Comparison of ENCODE assay signal across 30 cellular contexts in genomic region chr1:52416811-52417210, GRCh38. TPM values are rescaled to one million over a fixed set of nuclear protein-coding genes. Genes with fewer than 3 reads are reported as not detected.
"Had no signal": no experiment of that assay in that cellular context is flagged by ENCODE, and none has a peak within 500 bp of the region (broad histone marks: within the 10 kb centered on the region; RNA-seq: fewer than 3 reads in every experiment).

No MANE protein-coding gene starts in this region.

- ATAC-seq: activated CD4-positive, CD25-positive, alpha-beta regulatory T cell treated with anti-CD3 and anti-CD28 coated beads, Interleukin-2, amount 50 U/mL, for 24 hours; activated CD8-positive, alpha-beta T cell treated with anti-CD3 and anti-CD28 coated beads for 36 hours; activated naive CD8-positive, alpha-beta T cell treated with anti-CD3 and anti-CD28 coated beads, Interleukin-2, amount 50 U/mL, for 24 hours; activated T-cell treated with anti-CD3 and anti-CD28 coated beads, Interleukin-2, amount 50 U/mL, for 4 hours; activated T-helper 17 cell treated with anti-CD3 and anti-CD28 coated beads, Interleukin-2, amount 50 U/mL, for 72 hours; body of pancreas; K562 had no signal

- H3K9me3 Mint-ChIP-seq: activated CD8-positive, alpha-beta T cell treated with anti-CD3 and anti-CD28 coated beads for 36 hours; activated naive CD4-positive, alpha-beta T cell treated with anti-CD3 and anti-CD28 coated beads, Interleukin-2, amount 10 ng/mL, durations not matched to agents 7 days and 5 days; activated naive CD8-positive, alpha-beta T cell treated with anti-CD3 and anti-CD28 coated beads, Interleukin-2, amount 50 U/mL, for 24 hours; activated T-cell treated with anti-CD3 and anti-CD28 coated beads, Interleukin-2, amount 50 U/mL, for 4 hours; activated T-helper 17 cell treated with anti-CD3 and anti-CD28 coated beads, Interleukin-2, amount 50 U/mL, for 72 hours had no signal

- H3K27me3 ChIP-seq: ascending aorta, body of pancreas, Peyer's patch, SJCRH30 had no signal

- DNase-seq: activated CD4-positive, alpha-beta T cell treated with anti-CD3 and anti-CD28 coated beads for 4 hours; activated CD8-positive, alpha-beta memory T cell treated with anti-CD3 and anti-CD28 coated beads, Interleukin-2, amount 50 U/mL, for 4 hours; activated CD8-positive, alpha-beta T cell treated with anti-CD3 and anti-CD28 coated beads for 36 hours; activated gamma-delta T cell; activated naive CD4-positive, alpha-beta T cell treated with anti-CD3 and anti-CD28 coated beads, Interleukin-2, amount 10 ng/mL, durations not matched to agents 7 days and 5 days; activated naive CD8-positive, alpha-beta T cell treated with anti-CD3 and anti-CD28 coated beads, Interleukin-2, amount 50 U/mL, for 24 hours; activated T-cell treated with anti-CD3 and anti-CD28 coated beads, Interleukin-2, amount 50 U/mL, for 4 hours; amniotic stem cell; body of pancreas; Karpas-422; MM.1S; NCI-H1105; NCI-H1436; NCI-H1694 treated with DMSO at 0.1 percent for 48 hours; NCI-H2029 treated with DMSO at 0.1 percent for 48 hours; NCI-H510A treated with DMSO at 0.1 percent for 48 hours; NCI-H69; NK-92 treated with Interleukin-12 subunit alpha and Interleukin-12 subunit beta, amount 100 ng/mL, for 24 hours; OCI-M1; Peyer's patch; Right ventricle myocardium superior; SK-N-SH; T-helper 1 cell had no signal

- H3K4me3 Mint-ChIP-seq: activated CD8-positive, alpha-beta T cell treated with anti-CD3 and anti-CD28 coated beads for 36 hours; activated naive CD4-positive, alpha-beta T cell treated with anti-CD3 and anti-CD28 coated beads, Interleukin-2, amount 10 ng/mL, durations not matched to agents 7 days and 5 days; activated naive CD8-positive, alpha-beta T cell treated with anti-CD3 and anti-CD28 coated beads, Interleukin-2, amount 50 U/mL, for 24 hours; activated T-cell treated with anti-CD3 and anti-CD28 coated beads, Interleukin-2, amount 50 U/mL, for 4 hours; activated T-helper 17 cell treated with anti-CD3 and anti-CD28 coated beads, Interleukin-2, amount 50 U/mL, for 72 hours had no signal

- H3K27me3 Mint-ChIP-seq: activated CD8-positive, alpha-beta T cell treated with anti-CD3 and anti-CD28 coated beads for 36 hours; activated naive CD4-positive, alpha-beta T cell treated with anti-CD3 and anti-CD28 coated beads, Interleukin-2, amount 10 ng/mL, durations not matched to agents 7 days and 5 days; activated naive CD8-positive, alpha-beta T cell treated with anti-CD3 and anti-CD28 coated beads, Interleukin-2, amount 50 U/mL, for 24 hours; activated T-helper 17 cell treated with anti-CD3 and anti-CD28 coated beads, Interleukin-2, amount 50 U/mL, for 72 hours had no signal

- H3K9me3 ChIP-seq: ascending aorta, body of pancreas, Peyer's patch, SJCRH30, SK-N-SH had no signal

- H3K27ac Mint-ChIP-seq: activated CD8-positive, alpha-beta T cell treated with anti-CD3 and anti-CD28 coated beads for 36 hours; activated naive CD4-positive, alpha-beta T cell treated with anti-CD3 and anti-CD28 coated beads, Interleukin-2, amount 10 ng/mL, durations not matched to agents 7 days and 5 days; activated naive CD8-positive, alpha-beta T cell treated with anti-CD3 and anti-CD28 coated beads, Interleukin-2, amount 50 U/mL, for 24 hours; activated T-helper 17 cell treated with anti-CD3 and anti-CD28 coated beads, Interleukin-2, amount 50 U/mL, for 72 hours had no signal

- H3K4me1 ChIP-seq: ascending aorta, body of pancreas, SJCRH30 had no signal

- H3K27ac ChIP-seq: ascending aorta, body of pancreas, Peyer's patch, RWPE1, SJCRH30, VCaP had no signal

- H3K4me3 ChIP-seq: ascending aorta, body of pancreas, K562, Peyer's patch, SJCRH30 had no signal

RNA-seq across cellular contexts. Expression of gene ORC1, which starts 12.6 kb away (rescaled TPM):
- total RNA-seq: ascending aorta had no signal
